8 cellular contexts compared by ENCODE assay signal in the genomic region with DNA sequence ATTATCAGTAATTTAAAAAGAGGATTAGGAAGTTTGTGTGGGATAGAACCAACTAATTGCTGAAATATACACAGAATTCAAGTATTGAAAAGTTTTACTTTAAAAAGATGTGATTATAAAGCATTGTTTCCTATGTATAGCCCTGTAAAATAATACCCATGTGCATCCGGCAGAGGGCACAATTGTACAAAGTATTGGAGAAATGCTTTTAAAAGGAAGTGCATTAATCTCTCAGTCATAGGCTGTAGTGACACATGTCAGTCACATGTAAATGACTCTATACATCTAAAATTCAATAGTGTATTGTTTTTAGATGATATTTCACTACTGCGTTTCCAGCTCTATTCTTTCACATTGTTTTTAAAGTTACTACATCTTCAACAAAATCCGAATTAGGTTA. TPM values are rescaled to one million over a fixed set of nuclear protein-coding genes. Genes with fewer than 3 reads are reported as not detected.
DNase-seq lines count a peak whose midpoint lies in the region; ATAC-seq and TF ChIP-seq lines count a peak whose summit lies in the region.

No MANE protein-coding gene starts in this region.

- no peak overlapping the region for H3K4me3 ChIP-seq in osteoblast (ENCODE audit: insufficient read depth, low read length)

- H4K20me1 ChIP-seq in osteoblast (ENCODE audit: insufficient read depth, low read length), result no peaks in the 10 kb centered on the region

- H2AFZ ChIP-seq in osteoblast (ENCODE audit: low read length), result no peak overlapping the region

- TF ChIP-seq CTCF in osteoblast (IDR thresholded peaks at IDR 0.05; ENCODE audit: extremely low read depth, low read depth, low read length), result peak; percentile 68

- no peaks in the 10 kb centered on the region for H3K9me3 ChIP-seq in osteoblast (ENCODE audit: low read depth, low read length)

- no peak overlapping the region for H3K4me2 ChIP-seq in osteoblast (ENCODE audit: insufficient read depth, low read length)

- no peaks in the 10 kb centered on the region for H3K36me3 ChIP-seq in osteoblast (ENCODE audit: insufficient read depth, low read length)

- H3K27ac ChIP-seq in osteoblast (ENCODE audit: low read depth, low read length), result no peak overlapping the region

- H3K27me3 ChIP-seq in osteoblast (ENCODE audit: insufficient read depth, low read length), result no peaks in the 10 kb centered on the region

- DNase-seq in NCI-H524 (lab: John Stamatoyannopoulos, UW), result peak; percentile 13 to 57
- DNase-seq in NCI-H524 treated with DMSO at 0.1 percent for 48 hours (lab: John Stamatoyannopoulos, UW), result no peak
- DNase-seq in NCI-H748 (lab: John Stamatoyannopoulos, UW; ENCODE audit: unreplicated experiment), result peak; percentile 58
- peak; percentile 74 for DNase-seq in activated CD8-positive, alpha-beta memory T cell treated with anti-CD3 and anti-CD28 coated beads for 24 hours
- DNase-seq in osteoblast (ENCODE audit: insufficient read length, low spot score, missing footprints), result peak; percentile 67
- no peak for DNase-seq in putamen (ENCODE audit: low spot score)

- ATAC-seq in HG02885 (IDR thresholded peaks at IDR 0.05; ENCODE audit: poor library complexity, unreplicated experiment), result peak; percentile 92
- ATAC-seq in esophagus mucosa, result peak; percentile 79

- H3K79me2 ChIP-seq in osteoblast (ENCODE audit: insufficient read depth, low read length), result no peaks in the 10 kb centered on the region

- H3K4me1 ChIP-seq in osteoblast (ENCODE audit: insufficient read depth, low read length), result no peaks in the 10 kb centered on the region

RNA-seq across cellular contexts. Expression of a gene that starts 9.7 kb away (rescaled TPM):
- 17.4 TPM for total RNA-seq in esophagus mucosa
- 17.0 and 22.7 TPM in 2 replicates for total RNA-seq in osteoblast

Comparison
In these comparisons a context has a peak if more than half of its experiments do, and no peak if none do; other contexts are left out.
1. DNase-seq: peak in NCI-H524 (2 of 2), NCI-H748 (single experiment), activated CD8-positive, alpha-beta memory T cell treated with anti-CD3 and anti-CD28 coated beads for 24 hours (single experiment) and osteoblast (single experiment); none in NCI-H524 treated with DMSO at 0.1 percent for 48 hours (single experiment) and putamen (single experiment).